Comparison of ENCODE assay signal across 26 cellular contexts in genomic region chr2:107525420-107525819, GRCh38.
DNase-seq lines count a peak whose midpoint lies in the region; ATAC-seq and TF ChIP-seq lines count a peak whose summit lies in the region.
"Had no signal": no experiment of that assay in that cellular context is flagged by ENCODE, and none has a peak within 500 bp of the region (broad histone marks: within the 10 kb centered on the region; RNA-seq: fewer than 3 reads in every experiment).

No MANE protein-coding gene starts in this region.

- intact Hi-C loops in upper lobe of right lung (cut with DNase I), result no loop called here

- no peaks in the 10 kb centered on the region for H3K79me2 ChIP-seq in ACC112 (ENCODE audit: control insufficient read depth, insufficient read depth, low read length, unreplicated experiment)
- H3K79me2 ChIP-seq: parathyroid adenoma had no signal

- TF ChIP-seq CTCF in epithelial cell of esophagus (IDR thresholded peaks at IDR 0.05; ENCODE audit: insufficient read depth, low read depth, low read length, missing control alignments), result no peak
- no peak for TF ChIP-seq CTCF in upper lobe of right lung (IDR thresholded peaks at IDR 0.05)

- no peaks in the 10 kb centered on the region for H3K27me3 ChIP-seq in ACC112 (ENCODE audit: insufficient read depth, low read length)
- no peaks in the 10 kb centered on the region for H3K27me3 ChIP-seq in MG63
- no peaks in the 10 kb centered on the region for H3K27me3 ChIP-seq in upper lobe of right lung
- H3K27me3 ChIP-seq: BE2C, heart right ventricle, sigmoid colon had no signal

- H3K4me1 ChIP-seq in ACC112 (ENCODE audit: control insufficient read depth, insufficient read depth, low read length, unreplicated experiment) (peaks cover 8% of the 10 kb centered on the region), upper lobe of right lung (no peaks in the 10 kb centered on the region)
- H3K4me1 ChIP-seq: BE2C, parathyroid adenoma had no signal

- H3K9me3 ChIP-seq in MG63, result peaks cover 11% of the 10 kb centered on the region; the same call in 1 of the 2 replicates
- H3K9me3 ChIP-seq in upper lobe of right lung, result no peaks in the 10 kb centered on the region
- H3K9me3 ChIP-seq: BE2C, sigmoid colon had no signal

- no peak overlapping the region for H3K4me3 ChIP-seq in ACC112 (ENCODE audit: low read depth, low read length)
- no peak overlapping the region for H3K4me3 ChIP-seq in MG63
- H3K4me3 ChIP-seq in epithelial cell of esophagus (ENCODE audit: low read length), result no peak overlapping the region
- no peak overlapping the region for H3K4me3 ChIP-seq in upper lobe of right lung
- H3K4me3 ChIP-seq: heart right ventricle, sigmoid colon had no signal

- H3K36me3 ChIP-seq in ACC112 (ENCODE audit: insufficient read depth, low read length) (no peaks in the 10 kb centered on the region), MG63 (no peaks in the 10 kb centered on the region), upper lobe of right lung (no peaks in the 10 kb centered on the region)
- H3K36me3 ChIP-seq: BE2C, heart right ventricle, sigmoid colon had no signal

- DNase-seq in MG63, result peak; percentile 5
- peak; percentile 7 for DNase-seq in epithelial cell of esophagus (ENCODE audit: low read depth)
- DNase-seq in kidney glomerular epithelial cell (lab: John Stamatoyannopoulos, UW), result peak; percentile 23
- no peak for DNase-seq in upper lobe of right lung
- no peak for DNase-seq in left lobe of liver (ENCODE audit: low spot score)
- DNase-seq in COR-L47 (lab: John Stamatoyannopoulos, UW), result no peak
- no peak for DNase-seq in hippocampal formation (lab: John Stamatoyannopoulos, UW)
- DNase-seq: 8988T; activated CD8-positive, alpha-beta T cell treated with anti-CD3 and anti-CD28 coated beads, Interleukin-2, amount 10 ng/mL, durations not matched to agents 7 days and 5 days; activated effector memory CD4-positive, alpha-beta T cell treated with Interleukin-2 at 50 U/mL for 16 hours; activated T-cell treated with anti-CD3 and anti-CD28 coated beads for 4 hours; BE2C; cortex of kidney; DMS79; endodermal cell; heart right ventricle; KG1; midbrain; NCI-H2171 treated with DMSO at 0.1 percent for 48 hours; NCI-H524 treated with DMSO at 0.1 percent for 48 hours; nephron progenitor cell; sigmoid colon; stimulated activated CD8-positive, alpha-beta memory T cell treated with anti-CD3 and anti-CD28 coated beads, Interleukin-4, amount 100 ng/mL, for 48 hours; T-helper 2 cell had no signal

- H2AFZ ChIP-seq in ACC112 (ENCODE audit: low read length, unreplicated experiment), result no peak overlapping the region
- H2AFZ ChIP-seq: parathyroid adenoma had no signal

- ATAC-seq in upper lobe of right lung (no peak), left lobe of liver (no peak)
- ATAC-seq: activated CD8-positive, alpha-beta T cell treated with anti-CD3 and anti-CD28 coated beads, Interleukin-2, amount 10 ng/mL, durations not matched to agents 7 days and 5 days; heart right ventricle had no signal

- H3K27ac ChIP-seq in ACC112 (ENCODE audit: low read depth, low read length) (0 out of 2 replicates have a peak overlapping the region, but pooled peaks have one; percentile 23), upper lobe of right lung (no peak overlapping the region)
- H3K27ac ChIP-seq: heart right ventricle, parathyroid adenoma, sigmoid colon had no signal

Comparison
In these comparisons a context has a peak if more than half of its experiments do, and no peak if none do; other contexts are left out.
1. DNase-seq: peak in MG63 (single experiment), epithelial cell of esophagus (single experiment) and kidney glomerular epithelial cell (single experiment); none in upper lobe of right lung (single experiment), left lobe of liver (single experiment), COR-L47 (single experiment) and hippocampal formation (0 of 2).